20 cellular contexts compared by ENCODE assay signal in the genomic region with DNA sequence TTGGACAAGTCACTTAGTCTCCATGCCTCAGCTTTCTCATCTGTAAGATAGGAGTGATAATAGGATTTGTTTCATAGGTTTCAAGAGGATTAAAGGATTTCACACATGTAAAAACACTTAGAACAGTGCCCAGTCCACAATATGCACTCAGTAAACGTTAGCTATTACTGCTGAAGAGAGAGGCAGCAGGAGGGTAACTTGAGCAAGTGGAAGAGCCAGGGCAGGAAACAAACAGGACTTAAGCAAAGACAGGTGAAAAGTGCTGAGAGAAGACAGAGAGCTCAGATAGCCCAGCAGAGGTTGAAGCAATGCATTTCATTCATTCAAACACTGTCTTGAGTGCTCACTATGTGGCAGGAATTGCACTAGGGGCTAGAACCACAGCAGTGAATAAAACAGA. TPM values are rescaled to one million over a fixed set of nuclear protein-coding genes. Genes with fewer than 3 reads are reported as not detected.
DNase-seq lines count a peak whose midpoint lies in the region; ATAC-seq, FAIRE-seq and TF ChIP-seq lines count a peak whose summit lies in the region.
"Had no signal": no experiment of that assay in that cellular context is flagged by ENCODE, and none has a peak within 500 bp of the region (broad histone marks: within the 10 kb centered on the region; RNA-seq: fewer than 3 reads in every experiment).

No MANE protein-coding gene starts in this region.

- H3K4me2 ChIP-seq in K562 (ENCODE audit: insufficient read depth, low read length) = no peak overlapping the region
- H3K4me2 ChIP-seq: GM23338, KMS-11 had no signal

- no peaks in the 10 kb centered on the region for H3K4me1 Mint-ChIP-seq in immature natural killer cell
- H3K4me1 Mint-ChIP-seq: GM23338 had no signal

- no peaks in the 10 kb centered on the region for H3K79me2 ChIP-seq in K562 (ENCODE audit: control insufficient read depth, insufficient read depth, low read length)

- H3K27me3 Mint-ChIP-seq in immature natural killer cell (ENCODE audit: low read depth in 3 of 3) = no peaks in the 10 kb centered on the region
- H3K27me3 Mint-ChIP-seq: B cell had no signal

- no peaks in the 10 kb centered on the region for H3K4me1 ChIP-seq in K562 (replicated peaks in 1 of 2; ENCODE audit: control insufficient read depth in 2 of 2, insufficient read depth in 2 of 2, low read length in 2 of 2)

- peaks cover 0 to 5% (median 4%) of the 10 kb centered on the region in 3 donors for H3K36me3 Mint-ChIP-seq in immature natural killer cell

- no peaks in the 10 kb centered on the region for H3K27me3 ChIP-seq in K562 (ENCODE audit: control insufficient read depth in 2 of 2, insufficient read depth in 2 of 2, low read length in 2 of 2)
- H3K27me3 ChIP-seq: BLaER1 treated with 17β-estradiol and CSF1 and Interleukin-3, amounts not matched to agents 10 nM and 100 nM had no signal

- H3K9me1 ChIP-seq in K562 (ENCODE audit: control insufficient read depth, insufficient read depth, low read length) = no peaks in the 10 kb centered on the region

- ATAC-seq in K562 (peak; percentile 30), left cardiac atrium (no peak)
- ATAC-seq: GM23338, HCT116 had no signal

- POLR2A ChIA-PET in K562 (lab: Yijun Ruan, JAX) = interaction anchor here (0.6 to 1.3 kb wide), 7 partner anchors 9 to 360 kb away, joined by 3 to 6 read pairs (median 4); partner anchors contain the start of genes H3-3A and SDE2

- no peaks in the 10 kb centered on the region for H3K9me3 Mint-ChIP-seq in immature natural killer cell
- H3K9me3 Mint-ChIP-seq: CD8-positive, alpha-beta memory T cell; GM23338 had no signal

- H3K9me3 ChIP-seq in K562 (replicated peaks; ENCODE audit: control insufficient read depth, insufficient read depth, low read depth, low read length) = no peaks in the 10 kb centered on the region

- H3K4me3 Mint-ChIP-seq in immature natural killer cell = no peak overlapping the region
- H3K4me3 Mint-ChIP-seq: B cell; CD4-positive, CD25-positive, alpha-beta regulatory T cell; CD8-positive, alpha-beta memory T cell; GM23338 had no signal

- WGBS in K562 (ENCODE audit: insufficient coverage, low coverage, missing lambda C conversion rate) = 5% methylated on average over 1 of the region's 1 CpG

- TF ChIP-seq POLR2A in K562 (conservative IDR thresholded peaks at IDR 0.05) = no peak

- no TSS peak for BruUV-seq in K562 (replicated peaks; lab: Mats Ljungman, UMichigan)

- in situ Hi-C loops in K562 (cut with MboI) = no loop called here

- peak; percentile 96 for FAIRE-seq in D721Med (lab: Jason Lieb, UNC)
- no peak for FAIRE-seq in K562 (lab: Jason Lieb, UNC)

- peak overlapping the region in 1 of 6 donors; percentile 30 for H3K27ac Mint-ChIP-seq in immature natural killer cell
- H3K27ac Mint-ChIP-seq: B cell; CD8-positive, alpha-beta memory T cell; GM23338 had no signal

- TF ChIP-seq CTCF in D721Med (IDR thresholded peaks at IDR 0.05; ENCODE audit: insufficient read depth, missing control alignments) = no peak
- no peak for TF ChIP-seq CTCF in K562 (IDR thresholded peaks at IDR 0.05 in 2 of 3, conservative IDR thresholded peaks at IDR 0.05 in 1 of 3; ENCODE audit: insufficient read depth in 2 of 3, low read depth in 1 of 3, low read length in 3 of 3)

- H2AFZ ChIP-seq in K562 (ENCODE audit: low read depth, low read length) = no peak overlapping the region
- H2AFZ ChIP-seq: GM23338 had no signal

- H4K20me1 ChIP-seq in K562 (replicated peaks; ENCODE audit: control insufficient read depth, insufficient read depth, low read length) = no peaks in the 10 kb centered on the region
- H4K20me1 ChIP-seq: BLaER1 treated with 17β-estradiol and CSF1 and Interleukin-3, amounts not matched to agents 10 nM and 100 nM had no signal

- DNase-seq in DMS53 (lab: John Stamatoyannopoulos, UW) (peak; percentile 36), DMS53 treated with DMSO at 0.1 percent for 48 hours (lab: John Stamatoyannopoulos, UW; ENCODE audit: unreplicated experiment) (no peak), D721Med (ENCODE audit: insufficient read length, low spot score) (no peak), NCI-H524 treated with DMSO at 0.1 percent for 48 hours (lab: John Stamatoyannopoulos, UW) (peak; percentile 30), K562 (ENCODE audit: extremely low read depth in 1 of 4, low spot score in 3 of 4) (no peak), left cardiac atrium (no peak), immature natural killer cell (no peak), GM19240 (ENCODE audit: insufficient read length, low spot score) (no peak)
- DNase-seq: CD4-positive, CD25-positive, alpha-beta regulatory T cell; CD8-positive, alpha-beta memory T cell; COR-L47; DMS79 treated with DMSO at 0.1 percent for 48 hours; GF-D8; H7 had no signal

- intact Hi-C loops in K562 (cut with micrococcal nuclease) = no loop called here
- intact Hi-C loops in left cardiac atrium (cut with DNase I) = no loop called here

- TF ChIP-seq EP300 in K562 (IDR thresholded peaks at IDR 0.05; ENCODE audit: low read length) = no peak

- no peak for TF ChIP-seq RAD21 in K562 (CRISPR knock-in tag; conservative IDR thresholded peaks at IDR 0.05 in 1 of 2, IDR thresholded peaks at IDR 0.05 in 1 of 2)

- CTCF ChIA-PET in K562 (lab: Yijun Ruan, JAX; ENCODE audit: low intra/inter-chr PET ratio) = no interaction called here

- H3K27ac ChIP-seq in K562 (ENCODE audit: extremely low read depth, low read depth, low read length) = no peak overlapping the region
- H3K27ac ChIP-seq: 22Rv1, KMS-11 had no signal

- H3K36me3 ChIP-seq in K562 (ENCODE audit: control insufficient read depth, insufficient read depth, low read length) = no peaks in the 10 kb centered on the region

- H3K9ac ChIP-seq in K562 (ENCODE audit: insufficient read depth in 1 of 2, low read depth in 2 of 2, low read length in 2 of 2) = no peak overlapping the region; a peak in 1 of 4 replicates
- H3K9ac ChIP-seq: BLaER1 treated with 17β-estradiol and CSF1 and Interleukin-3, amounts not matched to agents 10 nM and 100 nM; KMS-11 had no signal

- no peak overlapping the region for H3K4me3 ChIP-seq in K562
- H3K4me3 ChIP-seq: BLaER1 treated with 17β-estradiol and CSF1 and Interleukin-3, amounts not matched to agents 10 nM and 100 nM; GM23338 had no signal

TF ChIP-seq in K562, 482 proteins besides CTCF, POLR2A, EP300 and RAD21 (continues in another document):
- TF ChIP-seq ZNF224 (CRISPR knock-in tag; IDR thresholded peaks at IDR 0.05) (no peak), ZNF384 (IDR thresholded peaks at IDR 0.05; ENCODE audit: low read depth, low read length) (no peak), RAD51 (IDR thresholded peaks at IDR 0.05; ENCODE audit: borderline replicate concordance, low read depth) (no peak), ZNF436 (CRISPR knock-in tag; IDR thresholded peaks at IDR 0.05) (no peak)

RNA-seq across cellular contexts. Expression of gene H3-3A, which starts 21.1 kb away (rescaled TPM):
- total RNA-seq in K562 (2011; cell fraction: chromatin; rRNA removed; ENCODE audit: low replicate concordance) = 33.3 and 126 TPM in 2 replicates
- 45.1 and 46.9 TPM in 2 replicates for total RNA-seq in K562 (2011; cell fraction: nucleolus; rRNA removed)
- total RNA-seq in K562 (2011; cell fraction: nucleoplasm; rRNA removed) = 88.2 and 158 TPM in 2 replicates
- 412 and 510 TPM in 2 replicates for total RNA-seq in K562 (2014; rRNA removed)
- total RNA-seq in K562 (2014; rRNA removed; fragmentation: Illumina TruSeq; extraction: Trizol) = 517 and 565 TPM in 2 replicates
- total RNA-seq in K562 (2015; rRNA removed; fragmentation: Illumina TruSeq; extraction: Trizol) = 394 and 426 TPM in 2 replicates
- 808 and 835 TPM in 2 replicates for total RNA-seq in K562 (2021)
- polyA plus RNA-seq in K562 (2011; rRNA removed) = 812 and 877 TPM in 2 replicates
- polyA plus RNA-seq in K562 (2011; cell fraction: cytosol; rRNA removed) = 605 and 678 TPM in 2 replicates
- polyA plus RNA-seq in K562 (2011; cell fraction: nucleus; rRNA removed) = 136 and 194 TPM in 2 replicates
- polyA plus RNA-seq in K562 (2012) = 834 and 880 TPM in 2 replicates
- 758 and 923 TPM in 2 replicates for polyA plus RNA-seq in K562 (2014; fragmentation: Illumina TruSeq; extraction: Trizol)
- 100 to 1,000 TPM; 543 to 591 TPM for polyA plus RNA-seq in K562 (2014; fragmentation: Nextera tagmentation; extraction: Ambion mirVana)
- polyA plus RNA-seq in K562 (2014; rRNA removed) = 975 and 1,083 TPM in 2 replicates
- 127 and 157 TPM in 2 replicates for polyA minus RNA-seq in K562 (2011; rRNA and poly(A)+ RNA removed)
- polyA minus RNA-seq in K562 (2011; cell fraction: cytosol; rRNA and poly(A)+ RNA removed) = 116 and 160 TPM in 2 replicates
- polyA minus RNA-seq in K562 (2011; cell fraction: nucleus; rRNA and poly(A)+ RNA removed) = 24.4 and 52.3 TPM in 2 replicates
- 100 to 1,000 TPM; 285 to 316 TPM for total RNA-seq in left cardiac atrium
- 1,000 to 10,000 TPM in 1 of 3 donors, 100 to 1,000 TPM in 2; 850 to 1,086 (median 967) TPM for polyA plus RNA-seq in immature natural killer cell

RNA-seq across cellular contexts. Expression of gene SDE2, which starts 42.3 kb away (rescaled TPM):
- 30.3 and 54.4 TPM in 2 replicates for total RNA-seq in K562 (2011; cell fraction: chromatin; rRNA removed; ENCODE audit: low replicate concordance)
- 21.3 and 22.5 TPM in 2 replicates for total RNA-seq in K562 (2011; cell fraction: nucleolus; rRNA removed)
- 40.9 and 49.1 TPM in 2 replicates for total RNA-seq in K562 (2011; cell fraction: nucleoplasm; rRNA removed)
- total RNA-seq in K562 (2014; rRNA removed) = 44.9 and 46.0 TPM in 2 replicates
- 62.3 and 72.5 TPM in 2 replicates for total RNA-seq in K562 (2014; rRNA removed; fragmentation: Illumina TruSeq; extraction: Trizol)
- 42.7 and 43.0 TPM in 2 replicates for total RNA-seq in K562 (2015; rRNA removed; fragmentation: Illumina TruSeq; extraction: Trizol)
- 45.3 and 50.5 TPM in 2 replicates for total RNA-seq in K562 (2021)
- 35.6 and 49.1 TPM in 2 replicates for polyA plus RNA-seq in K562 (2011; rRNA removed)
- 19.9 and 37.9 TPM in 2 replicates for polyA plus RNA-seq in K562 (2011; cell fraction: cytosol; rRNA removed)
- polyA plus RNA-seq in K562 (2011; cell fraction: nucleus; rRNA removed) = 10.7 and 11.3 TPM in 2 replicates
- polyA plus RNA-seq in K562 (2012) = 13.2 and 19.6 TPM in 2 replicates
- polyA plus RNA-seq in K562 (2014; fragmentation: Illumina TruSeq; extraction: Trizol) = 35.7 and 39.9 TPM in 2 replicates
- polyA plus RNA-seq in K562 (2014; fragmentation: Nextera tagmentation; extraction: Ambion mirVana) = 10 to 100 TPM; 14.3 to 19.3 TPM
- 44.6 and 46.1 TPM in 2 replicates for polyA plus RNA-seq in K562 (2014; rRNA removed)
- polyA minus RNA-seq in K562 (2011; rRNA and poly(A)+ RNA removed) = 55.7 and 62.4 TPM in 2 replicates
- 24.8 and 29.7 TPM in 2 replicates for polyA minus RNA-seq in K562 (2011; cell fraction: cytosol; rRNA and poly(A)+ RNA removed)
- 11.2 and 15.9 TPM in 2 replicates for polyA minus RNA-seq in K562 (2011; cell fraction: nucleus; rRNA and poly(A)+ RNA removed)
- 10 to 100 TPM; 11.1 to 18.7 TPM for total RNA-seq in left cardiac atrium
- 10 to 100 TPM; 13.5 to 18.9 (median 15.8) TPM for polyA plus RNA-seq in immature natural killer cell

Comparison
In these comparisons a context has a peak if more than half of its experiments do, and no peak if none do; other contexts are left out.
1. DNase-seq: peak in DMS53 (single experiment) and NCI-H524 treated with DMSO at 0.1 percent for 48 hours (single experiment); none in DMS53 treated with DMSO at 0.1 percent for 48 hours (single experiment), D721Med (single experiment), K562 (0 of 4), left cardiac atrium (single experiment), immature natural killer cell (0 of 3) and GM19240 (single experiment).